In the genomic region with DNA sequence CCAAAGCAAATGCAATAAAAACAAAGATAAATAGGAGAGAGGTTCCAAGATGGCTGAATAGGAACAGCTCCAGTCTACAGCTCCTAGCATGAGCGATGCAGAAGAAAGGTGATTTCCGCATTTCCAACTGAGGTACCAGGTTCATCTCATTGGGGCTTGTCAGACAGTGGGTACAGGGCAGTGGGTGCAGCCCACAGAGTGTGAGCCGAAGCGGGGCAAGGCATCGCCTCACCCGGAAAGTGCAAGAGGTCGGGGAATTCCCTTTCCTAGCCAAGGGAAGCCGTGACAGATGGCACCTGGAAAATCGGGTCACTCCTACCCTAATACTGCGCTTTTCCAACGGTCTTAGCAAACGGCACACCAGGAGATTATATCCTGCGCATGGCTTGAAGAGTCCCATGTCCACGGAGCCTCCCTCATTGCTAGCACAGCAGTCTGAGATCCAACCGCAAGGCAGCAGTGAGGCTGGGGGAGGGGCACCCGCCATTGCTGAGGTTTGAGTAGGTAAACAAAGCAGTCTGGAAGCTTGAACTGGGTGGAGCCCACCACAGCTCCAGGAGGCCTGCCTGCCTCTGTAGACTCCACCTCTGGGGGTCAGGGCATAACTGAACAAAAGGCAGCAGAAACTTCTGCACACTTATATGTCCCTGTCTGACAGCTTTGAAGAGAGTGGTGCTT, we compare ENCODE assay signal across 4 cellular contexts. TPM values are rescaled to one million over a fixed set of nuclear protein-coding genes. Genes with fewer than 3 reads are reported as not detected.
"Had no signal": no experiment of that assay in that cellular context is flagged by ENCODE, and none has a peak within 500 bp of the region (broad histone marks: within the 10 kb centered on the region; RNA-seq: fewer than 3 reads in every experiment).

No MANE protein-coding gene starts in this region.

RNA-seq across cellular contexts. Expression of a gene that starts 6.6 kb away (rescaled TPM):
- total RNA-seq: naive thymus-derived CD8-positive, alpha-beta T cell had no signal
- polyA plus RNA-seq: naive thymus-derived CD8-positive, alpha-beta T cell had no signal

RNA-seq across cellular contexts. Expression of a gene that starts 43.3 kb away (rescaled TPM):
- total RNA-seq: naive thymus-derived CD8-positive, alpha-beta T cell; natural killer cell treated with Interleukin-12 subunit alpha and Interleukin-12 subunit beta and Interleukin-15 and Interleukin-18, amount 100 ng/mL, for 72 hours; osteocyte; right lobe of liver had no signal
- polyA plus RNA-seq: naive thymus-derived CD8-positive, alpha-beta T cell had no signal
